In the genomic region with DNA sequence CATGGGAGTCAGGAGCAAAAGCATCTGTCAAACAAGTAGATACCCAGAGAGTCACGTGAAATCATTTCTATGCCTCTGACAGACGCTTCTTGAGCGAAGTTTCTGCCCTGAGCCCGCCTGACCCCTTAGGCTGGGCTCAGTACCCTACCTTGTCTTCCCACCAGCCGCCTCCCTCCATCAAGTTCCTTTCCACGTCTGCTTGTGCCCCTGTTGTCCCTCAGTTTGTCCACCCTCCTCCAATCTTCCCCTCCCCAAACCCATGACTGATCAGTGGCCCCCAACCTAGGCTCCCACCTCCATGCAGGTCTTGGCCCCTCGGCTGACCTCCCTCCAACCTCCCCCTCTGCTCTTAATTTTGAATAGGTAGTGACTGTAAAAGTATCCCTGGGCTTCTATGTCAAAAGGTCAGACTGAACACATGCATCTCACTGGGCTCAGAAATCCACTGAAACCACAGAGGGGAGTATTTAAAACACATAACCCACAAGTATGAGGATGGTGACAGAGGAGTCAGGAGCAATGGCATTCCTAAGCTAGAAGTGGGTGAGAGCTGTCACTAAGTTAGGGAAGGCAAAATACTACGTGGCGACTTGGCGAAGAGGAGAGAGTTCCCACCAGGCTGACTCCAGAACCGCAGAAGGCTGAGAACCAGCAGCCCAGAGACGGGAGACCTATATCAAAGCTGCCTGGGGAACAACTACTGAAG, we compare ENCODE assay signal across 11 cellular contexts. TPM values are rescaled to one million over a fixed set of nuclear protein-coding genes. Genes with fewer than 3 reads are reported as not detected.
DNase-seq lines count a peak whose midpoint lies in the region; TF ChIP-seq lines count a peak whose summit lies in the region.
"Had no signal": no experiment of that assay in that cellular context is flagged by ENCODE, and none has a peak within 500 bp of the region (broad histone marks: within the 10 kb centered on the region; RNA-seq: fewer than 3 reads in every experiment).

No MANE protein-coding gene starts in this region.

- H3K9ac ChIP-seq in Loucy (ENCODE audit: low read depth, low read length, poor library complexity, severe bottlenecking): no peak overlapping the region

- no peaks in the 10 kb centered on the region for H4K20me1 ChIP-seq in Loucy (ENCODE audit: insufficient read depth, low read length, poor library complexity, severe bottlenecking)

- no peak for TF ChIP-seq CTCF in Loucy (conservative IDR thresholded peaks at IDR 0.05; ENCODE audit: low read length)
- TF ChIP-seq CTCF in brain microvascular endothelial cell (IDR thresholded peaks at IDR 0.05; ENCODE audit: low read depth, low read length, missing control alignments): no peak
- TF ChIP-seq CTCF in neural crest cell (conservative IDR thresholded peaks at IDR 0.05): no peak

- no peak overlapping the region for H3K4me3 ChIP-seq in CD4-positive, alpha-beta memory T cell (ENCODE audit: low read length in 2 of 2)
- H3K4me3 ChIP-seq in Loucy (ENCODE audit: low read length, poor library complexity, severe bottlenecking) (peak overlapping the region; percentile 93), brain microvascular endothelial cell (ENCODE audit: low read depth, low read length) (no peak overlapping the region)

- peak overlapping the region in 6 of 8 donors; percentile 20 to 92 (median 46) for H3K4me3 Mint-ChIP-seq in CD4-positive, alpha-beta memory T cell
- H3K4me3 Mint-ChIP-seq in neural crest cell: peak overlapping the region; percentile 96

- peaks cover 4 to 26% of the 10 kb centered on the region in 2 donors for H3K36me3 Mint-ChIP-seq in CD4-positive, alpha-beta memory T cell
- H3K36me3 Mint-ChIP-seq in neural crest cell (ENCODE audit: low read depth): no peaks in the 10 kb centered on the region

- H3K4me2 ChIP-seq in Loucy (ENCODE audit: low read depth, low read length, poor library complexity, severe bottlenecking): peak overlapping the region; percentile 83

- CTCF ChIA-PET in CD4-positive, alpha-beta memory T cell (lab: Charles Lee; ENCODE audit: partially characterized antibody): no interaction called here

- no peaks in the 10 kb centered on the region for H3K27me3 ChIP-seq in CD4-positive, alpha-beta memory T cell (ENCODE audit: insufficient read depth, low read length)
- no peaks in the 10 kb centered on the region for H3K27me3 ChIP-seq in Loucy (ENCODE audit: insufficient read depth, low read length, poor library complexity, severe bottlenecking)
- no peaks in the 10 kb centered on the region for H3K27me3 ChIP-seq in brain microvascular endothelial cell (replicated peaks)

- peaks cover 9 to 33% (median 19%) of the 10 kb centered on the region in 4 donors for H3K4me1 Mint-ChIP-seq in CD4-positive, alpha-beta memory T cell
- peaks cover 25% of the 10 kb centered on the region for H3K4me1 Mint-ChIP-seq in neural crest cell

- H3K9me2 ChIP-seq in Loucy (replicated peaks; ENCODE audit: low read depth, low read length): no peaks in the 10 kb centered on the region

- H3K9me3 ChIP-seq in CD4-positive, alpha-beta memory T cell (ENCODE audit: control insufficient read depth in 1 of 2, low read length in 2 of 2): no peaks in the 10 kb centered on the region
- no peaks in the 10 kb centered on the region for H3K9me3 ChIP-seq in Loucy (ENCODE audit: insufficient read depth, low read depth, low read length)

- no peak overlapping the region for H2AFZ ChIP-seq in Loucy (ENCODE audit: low read length)

- H3K27ac ChIP-seq in CD4-positive, alpha-beta memory T cell (ENCODE audit: low read depth, low read length): peak overlapping the region; percentile 90
- H3K27ac ChIP-seq in brain microvascular endothelial cell: peak overlapping the region; percentile 90

- no peaks in the 10 kb centered on the region for H3K9me3 Mint-ChIP-seq in CD4-positive, alpha-beta memory T cell
- no peaks in the 10 kb centered on the region for H3K9me3 Mint-ChIP-seq in neural crest cell

- H3K79me2 ChIP-seq in Loucy (ENCODE audit: insufficient read depth, low read length): no peaks in the 10 kb centered on the region

- H3K27ac Mint-ChIP-seq in CD4-positive, alpha-beta memory T cell: peak overlapping the region; percentile 75 to 100 (median 99)
- H3K27ac Mint-ChIP-seq in neural crest cell (ENCODE audit: unreplicated experiment): no peak overlapping the region

- POLR2A ChIA-PET in CD4-positive, alpha-beta memory T cell (lab: Charles Lee; ENCODE audit: partially characterized antibody): interaction anchor here (1.4 to 2.0 kb wide), 5 partner anchors 8 to 81 kb away, joined by 3 to 8 read pairs (median 6); a partner anchor contains a TSS

- in situ Hi-C loops in brain microvascular endothelial cell (cut with HindIII; ENCODE audit: low pct_ligation_motif_present, low sequenced_read_pairs): no loop called here

- H3K4me1 ChIP-seq in CD4-positive, alpha-beta memory T cell (ENCODE audit: insufficient read depth, low read length): peaks cover 17% of the 10 kb centered on the region
- peaks cover 24% of the 10 kb centered on the region for H3K4me1 ChIP-seq in Loucy (ENCODE audit: insufficient read depth, low read length, poor library complexity, severe bottlenecking)

- no peak for DNase-seq in CD4-positive, alpha-beta memory T cell
- DNase-seq in brain microvascular endothelial cell (peak; percentile 76), neural crest cell (ENCODE audit: low read depth, low spot score) (no peak), mucosa of gallbladder (ENCODE audit: low spot score) (no peak), mesenteric fat pad (ENCODE audit: low spot score) (no peak)
- DNase-seq in stimulated activated CD4-positive, alpha-beta T cell treated with anti-CD3 and anti-CD28 coated beads, Interleukin-2, amount 100 ng/mL, for 24 hours: no peak
- DNase-seq in stimulated activated CD4-positive, alpha-beta T cell treated with anti-CD3 and anti-CD28 coated beads, Interleukin-12 subunit alpha, Interleukin-12 subunit beta, amount 100 ng/mL, for 4 hours: no peak
- DNase-seq: aorta, left ventricle myocardium superior, Right ventricle myocardium superior had no signal

- peaks cover 8% of the 10 kb centered on the region for H3K36me3 ChIP-seq in CD4-positive, alpha-beta memory T cell (ENCODE audit: insufficient read depth, low read length)
- H3K36me3 ChIP-seq in Loucy (ENCODE audit: insufficient read depth, low read length) (peaks cover 12% of the 10 kb centered on the region; the same call in 1 of the 2 replicates), brain microvascular endothelial cell (replicated peaks) (peaks cover 16% of the 10 kb centered on the region)

- no peaks in the 10 kb centered on the region for H3K27me3 Mint-ChIP-seq in CD4-positive, alpha-beta memory T cell
- peaks cover 7% of the 10 kb centered on the region for H3K27me3 Mint-ChIP-seq in neural crest cell (ENCODE audit: low read depth)

- intact Hi-C loops in CD4-positive, alpha-beta memory T cell (cut with micrococcal nuclease): loop anchor here (2.0 kb wide), 1 partner anchor 292 kb away; a partner anchor contains a TSS

- H3F3A ChIP-seq in Loucy (ENCODE audit: low read depth): no peaks in the 10 kb centered on the region

RNA-seq across cellular contexts. Expression of a gene that starts 1.7 kb away (rescaled TPM):
- 10 to 100 TPM; 16.4 to 19.5 TPM for total RNA-seq in CD4-positive, alpha-beta memory T cell
- polyA plus RNA-seq in CD4-positive, alpha-beta memory T cell: 1 to 10 TPM; 1.4 to 5.5 TPM
- total RNA-seq in neural crest cell (16.5 and 18.6 TPM in 2 replicates), mucosa of gallbladder (19.4 TPM), mesenteric fat pad (5.6 TPM)

RNA-seq across cellular contexts. Expression of a gene that starts 7.6 kb away (rescaled TPM):
- total RNA-seq in CD4-positive, alpha-beta memory T cell: 10 to 100 TPM; 27.6 TPM
- 10 to 100 TPM in 1 of 2 donors, 1 to 10 TPM in 1; 5.6 to 17.0 TPM for polyA plus RNA-seq in CD4-positive, alpha-beta memory T cell
- 17.5 and 18.8 TPM in 2 replicates for total RNA-seq in neural crest cell
- total RNA-seq in mucosa of gallbladder: 16.4 TPM
- total RNA-seq in mesenteric fat pad: 6.7 TPM

RNA-seq across cellular contexts. Expression of a gene that starts 23.0 kb away (rescaled TPM):
- 10 to 100 TPM; 13.1 to 13.7 TPM for total RNA-seq in CD4-positive, alpha-beta memory T cell
- polyA plus RNA-seq in CD4-positive, alpha-beta memory T cell: 1 to 10 TPM; 1.2 to 1.5 TPM
- total RNA-seq in neural crest cell (11.9 and 14.8 TPM in 2 replicates), mucosa of gallbladder (7.8 TPM), mesenteric fat pad (5.2 TPM)

RNA-seq across cellular contexts. Expression of a gene that starts 34.5 kb away (rescaled TPM):
- 10 to 100 TPM in 1 of 2 experiments, 1 to 10 TPM in 1; 9.5 to 11.7 TPM for total RNA-seq in CD4-positive, alpha-beta memory T cell
- polyA plus RNA-seq in CD4-positive, alpha-beta memory T cell: 1 to 10 TPM in 1 of 2 donors, under 1 TPM in 1; 0.43 to 1.8 TPM
- 0.28 and 0.52 TPM in 2 replicates for total RNA-seq in neural crest cell
- 12.1 TPM for total RNA-seq in mucosa of gallbladder
- 4.0 TPM for total RNA-seq in mesenteric fat pad

RNA-seq across cellular contexts. Expression of a gene that starts 37.3 kb away (rescaled TPM):
- 10 to 100 TPM; 10.5 to 12.2 TPM for total RNA-seq in CD4-positive, alpha-beta memory T cell
- polyA plus RNA-seq in CD4-positive, alpha-beta memory T cell: 10 to 100 TPM; 16.1 to 23.6 TPM
- 16.2 and 17.5 TPM in 2 replicates for total RNA-seq in neural crest cell
- total RNA-seq in mucosa of gallbladder: 7.9 TPM
- 6.5 TPM for total RNA-seq in mesenteric fat pad
